22 cellular contexts compared by ENCODE assay signal in the genomic region with DNA sequence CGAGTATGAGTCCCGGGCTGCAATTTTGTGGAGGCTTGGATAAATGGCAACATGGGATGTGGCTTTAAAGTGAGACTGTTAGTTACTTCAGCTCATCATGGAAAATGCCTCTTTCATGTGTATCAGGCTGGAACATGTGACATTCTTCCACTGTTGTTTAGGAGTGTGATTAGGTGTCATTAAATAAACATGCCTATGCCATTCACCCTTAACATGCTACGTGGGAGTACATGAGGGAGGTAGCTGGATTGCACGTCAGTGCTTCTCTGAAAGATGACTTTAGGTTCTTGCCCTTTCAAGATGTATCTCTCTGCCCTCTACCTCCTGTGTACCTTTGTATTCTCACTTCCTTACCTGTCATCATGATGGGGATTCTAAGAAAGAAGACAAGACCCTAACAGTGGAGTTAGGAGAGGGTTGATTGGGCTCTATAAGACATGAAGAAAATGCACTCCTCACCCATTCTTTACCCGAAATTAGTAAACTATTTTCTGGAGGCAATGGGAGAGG. TPM values are rescaled to one million over a fixed set of nuclear protein-coding genes. Genes with fewer than 3 reads are reported as not detected.
"Had no signal": no experiment of that assay in that cellular context is flagged by ENCODE, and none has a peak within 500 bp of the region (broad histone marks: within the 10 kb centered on the region; RNA-seq: fewer than 3 reads in every experiment).

No MANE protein-coding gene starts in this region.

- ATAC-seq: psoas muscle, right cardiac atrium, SK-N-SH treated with all-trans-retinoic acid at 6 μM for 48 hours, WTC11 had no signal

- H3K27me3 ChIP-seq: colonic mucosa, ovary, suprapubic skin, transverse colon, vagina had no signal

- H3K27ac ChIP-seq: colonic mucosa, left ventricle myocardium inferior, ovary, psoas muscle, suprapubic skin, transverse colon, vagina had no signal

- H3K9me3 ChIP-seq: colonic mucosa, left ventricle myocardium inferior, ovary, psoas muscle, suprapubic skin, transverse colon, vagina had no signal

- H3K4me3 Mint-ChIP-seq: brain; central memory CD8-positive, alpha-beta T cell; neural crest cell; stimulated activated naive CD8-positive, alpha-beta T cell treated with anti-CD3 and anti-CD28 coated beads, Interleukin-15, amount 100 ng/mL, for 72 hours; WTC11 had no signal

- H3K9me3 Mint-ChIP-seq: brain; central memory CD8-positive, alpha-beta T cell; neural crest cell; stimulated activated naive CD8-positive, alpha-beta T cell treated with anti-CD3 and anti-CD28 coated beads, Interleukin-15, amount 100 ng/mL, for 72 hours; WTC11 had no signal

- H3K36me3 Mint-ChIP-seq: brain had no signal

- H3K4me1 ChIP-seq: colonic mucosa, psoas muscle, suprapubic skin, transverse colon, vagina had no signal

- H3K27ac Mint-ChIP-seq: brain, WTC11 had no signal

- H3K4me1 Mint-ChIP-seq: brain; central memory CD8-positive, alpha-beta T cell; WTC11 had no signal

- H3K36me3 ChIP-seq: colonic mucosa, ovary, transverse colon had no signal

- H3K4me3 ChIP-seq: colonic mucosa, left ventricle myocardium inferior, ovary, psoas muscle, suprapubic skin, transverse colon, vagina had no signal

- DNase-seq: activated CD4-positive, alpha-beta T cell treated with anti-CD3 and anti-CD28 coated beads for 4 hours; activated naive CD4-positive, alpha-beta T cell treated with anti-CD3 and anti-CD28 coated beads, Interleukin-2, amount 50 U/mL, for 16 hours; colonic mucosa; erythroblast; hypothalamus; kidney; left ventricle myocardium inferior; ovary; psoas muscle; right cardiac atrium; SIG-M5; stimulated activated CD4-positive, alpha-beta T cell treated with anti-CD3 and anti-CD28 coated beads, Interleukin-2, amount 100 ng/mL, for 48 hours; stimulated activated naive CD8-positive, alpha-beta T cell treated with anti-CD3 and anti-CD28 coated beads, Interleukin-15, amount 100 ng/mL, for 72 hours; transverse colon had no signal

RNA-seq across cellular contexts. Expression of a gene that starts 8.9 kb away (rescaled TPM):
- total RNA-seq: myocyte had no signal
